ENCODE assay signal across 8 cellular contexts in genomic region chr12:12716151-12716844, GRCh38. TPM values are rescaled to one million over a fixed set of nuclear protein-coding genes. Genes with fewer than 3 reads are reported as not detected.
DNase-seq lines count a peak whose midpoint lies in the region; ATAC-seq, FAIRE-seq and TF ChIP-seq lines count a peak whose summit lies in the region.

No MANE protein-coding gene starts in this region.

- H3K27ac ChIP-seq in cardiac muscle cell (peak overlapping the region; percentile 84), RWPE2 (ENCODE audit: poor library complexity, severe bottlenecking) (peak overlapping the region; percentile 97), mucosa of rectum (ENCODE audit: low read depth in 2 of 2, low read length in 2 of 2) (peak overlapping the region; percentile 97 to 99)
- H3K27ac ChIP-seq in effector memory CD4-positive, alpha-beta T cell (ENCODE audit: insufficient read depth, low read length, poor library complexity, severe bottlenecking): peak overlapping the region; percentile 97

- H3K9ac ChIP-seq in mucosa of rectum (ENCODE audit: low read depth in 1 of 2, low read length in 2 of 2): peak overlapping the region; percentile 64 to 98

- TF ChIP-seq CTCF in cardiac muscle cell (IDR thresholded peaks at IDR 0.05; ENCODE audit: low read depth, low read length): no peak
- TF ChIP-seq CTCF in RWPE2 (IDR thresholded peaks at IDR 0.05; ENCODE audit: poor library complexity, severe bottlenecking): no peak

- ATAC-seq in RWPE2 (ENCODE audit: low read depth) (no peak), HG03025 (IDR thresholded peaks at IDR 0.05; ENCODE audit: low FRiP score, unreplicated experiment) (no peak)

- peaks cover 40% of the 10 kb centered on the region for H3K4me1 ChIP-seq in cardiac muscle cell (ENCODE audit: low read depth)
- peaks cover 23% of the 10 kb centered on the region for H3K4me1 ChIP-seq in RWPE2 (ENCODE audit: insufficient read depth, poor library complexity, severe bottlenecking)
- H3K4me1 ChIP-seq in effector memory CD4-positive, alpha-beta T cell (ENCODE audit: control insufficient read depth, insufficient read depth, low read length, poor library complexity, severe bottlenecking): peaks cover 7% of the 10 kb centered on the region
- H3K4me1 ChIP-seq in mucosa of rectum (ENCODE audit: control insufficient read depth in 2 of 2, insufficient read depth in 2 of 2, low read length in 2 of 2): peaks cover 36 to 43% of the 10 kb centered on the region in 2 donors

- H3K9me3 ChIP-seq in cardiac muscle cell (ENCODE audit: low read depth) (no peaks in the 10 kb centered on the region), RWPE2 (ENCODE audit: severe bottlenecking) (no peaks in the 10 kb centered on the region), mucosa of rectum (ENCODE audit: control insufficient read depth in 2 of 2, low read length in 2 of 2) (no peaks in the 10 kb centered on the region)
- H3K9me3 ChIP-seq in effector memory CD4-positive, alpha-beta T cell (ENCODE audit: control insufficient read depth, low read length): no peaks in the 10 kb centered on the region

- H3K36me3 ChIP-seq in cardiac muscle cell (peaks cover 24% of the 10 kb centered on the region), RWPE2 (ENCODE audit: low read depth) (peaks cover 33% of the 10 kb centered on the region), mucosa of rectum (ENCODE audit: control insufficient read depth in 2 of 2, insufficient read depth in 2 of 2, low read length in 2 of 2) (peaks cover 8 to 17% of the 10 kb centered on the region in 2 donors)
- H3K36me3 ChIP-seq in effector memory CD4-positive, alpha-beta T cell (ENCODE audit: control insufficient read depth, insufficient read depth, low read length): peaks cover 32% of the 10 kb centered on the region

- intact Hi-C loops in cardiac septum (cut with DNase I): loop anchor here (2.0 to 5.0 kb wide), 2 partner anchors 69 to 104 kb away; partner anchors contain the start of genes APOLD1 and CREBL2

- no peaks in the 10 kb centered on the region for H3K27me3 ChIP-seq in cardiac muscle cell
- H3K27me3 ChIP-seq in RWPE2 (ENCODE audit: insufficient read depth, poor library complexity, severe bottlenecking): no peaks in the 10 kb centered on the region
- no peaks in the 10 kb centered on the region for H3K27me3 ChIP-seq in effector memory CD4-positive, alpha-beta T cell (replicated peaks; ENCODE audit: control insufficient read depth, insufficient read depth, low read length, poor library complexity, severe bottlenecking)
- no peaks in the 10 kb centered on the region for H3K27me3 ChIP-seq in mucosa of rectum (ENCODE audit: control insufficient read depth in 2 of 2, insufficient read depth in 2 of 2, low read length in 2 of 2)

- H3K4me3 ChIP-seq in cardiac muscle cell: peak overlapping the region; percentile 98
- H3K4me3 ChIP-seq in RWPE2 (ENCODE audit: severe bottlenecking): peak overlapping the region; percentile 86
- peak overlapping the region; percentile 99 for H3K4me3 ChIP-seq in effector memory CD4-positive, alpha-beta T cell (ENCODE audit: insufficient read depth, low read depth, low read length, poor library complexity, severe bottlenecking)
- H3K4me3 ChIP-seq in mucosa of rectum (ENCODE audit: low read length in 2 of 2): peak overlapping the region; percentile 84 to 99

- DNase-seq in cardiac muscle cell (ENCODE audit: low read depth in 1 of 2, low spot score in 1 of 2) (peak in 1 of 2 donors; percentile 48), cardiac septum (ENCODE audit: low spot score) (no peak), RWPE2 (ENCODE audit: low spot score) (no peak), HTR-8/SVneo (ENCODE audit: insufficient read length, low spot score) (no peak), NCI-H2196 treated with DMSO at 0.1 percent for 48 hours (lab: John Stamatoyannopoulos, UW; ENCODE audit: unreplicated experiment) (no peak)
- DNase-seq in effector memory CD4-positive, alpha-beta T cell: no peak

- no peak for FAIRE-seq in HTR-8/SVneo (lab: Jason Lieb, UNC)

RNA-seq across cellular contexts. Expression of gene CDKN1B, which starts 0.9 kb away (rescaled TPM):
- total RNA-seq in cardiac muscle cell: 63.9 and 90.4 TPM in 2 replicates
- 5.8 and 15.2 TPM in 2 replicates for polyA plus RNA-seq in cardiac muscle cell
- total RNA-seq in cardiac septum: 29.5 TPM

RNA-seq across cellular contexts. Expression of gene GPR19, which starts 20.3 kb away (rescaled TPM):
- 1.0 and 1.6 TPM in 2 replicates for total RNA-seq in cardiac muscle cell
- polyA plus RNA-seq in cardiac muscle cell: 1.6 and 3.4 TPM in 2 replicates
- not detected for total RNA-seq in cardiac septum
